In the genomic region with DNA sequence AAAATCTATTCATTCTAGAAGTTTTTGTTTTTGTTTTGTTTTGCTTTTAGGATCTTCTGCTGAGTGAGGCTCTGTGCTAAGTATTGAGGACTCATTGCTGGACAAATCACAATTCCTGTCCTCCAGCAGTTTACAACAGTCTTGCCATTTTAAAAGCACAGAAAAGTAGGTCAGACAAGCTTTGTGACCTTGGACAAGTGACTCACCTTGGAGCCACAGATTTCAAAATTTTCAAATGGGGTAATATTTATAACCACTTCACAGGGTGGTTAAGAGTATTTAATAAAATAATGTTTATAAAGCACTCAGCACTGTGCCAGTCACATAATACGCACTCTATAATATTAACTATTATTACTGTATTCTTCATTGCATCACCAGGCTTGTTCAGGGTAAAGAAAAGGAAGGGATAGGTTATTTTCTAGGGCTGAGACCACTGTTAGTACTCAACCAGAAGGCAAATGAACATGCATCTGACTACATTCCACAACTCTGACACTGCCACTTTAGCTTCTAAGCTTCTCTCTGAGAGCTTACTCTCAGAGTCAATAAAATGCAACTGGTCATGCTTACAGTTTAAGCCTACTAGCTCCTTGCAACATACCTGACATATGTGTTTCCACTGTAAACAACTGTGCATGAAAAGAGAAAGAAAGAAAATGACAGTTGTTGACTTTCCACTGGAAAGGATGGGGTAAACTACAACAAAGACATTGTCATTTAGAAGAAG, we compare ENCODE assay signal across 18 cellular contexts.
DNase-seq lines count a peak whose midpoint lies in the region; ATAC-seq and TF ChIP-seq lines count a peak whose summit lies in the region.
"Had no signal": no experiment of that assay in that cellular context is flagged by ENCODE, and none has a peak within 500 bp of the region (broad histone marks: within the 10 kb centered on the region; RNA-seq: fewer than 3 reads in every experiment).

No MANE protein-coding gene starts in this region.

- peak overlapping the region; percentile 8 for H3K9ac ChIP-seq in mesenchymal stem cell (ENCODE audit: low read length)

- H2BK15ac ChIP-seq in mesenchymal stem cell (ENCODE audit: low read depth, poor library complexity, severe bottlenecking), result no peak overlapping the region

- H2AK5ac ChIP-seq in mesenchymal stem cell (ENCODE audit: low read length, severe bottlenecking), result no peak overlapping the region

- H4K91ac ChIP-seq in mesenchymal stem cell (ENCODE audit: low read length), result no peak overlapping the region

- H3K27me3 ChIP-seq in right atrium auricular region (no peaks in the 10 kb centered on the region), brain microvascular endothelial cell (replicated peaks) (no peaks in the 10 kb centered on the region), mesenchymal stem cell (ENCODE audit: control insufficient read depth in 1 of 2, insufficient read depth in 1 of 2, low read length in 2 of 2) (no peaks in the 10 kb centered on the region), MG63 (no peaks in the 10 kb centered on the region)
- H3K27me3 ChIP-seq: cardiac muscle cell, ovary, SJSA1 had no signal

- no peak for ATAC-seq in Right ventricle myocardium superior (ENCODE audit: poor library complexity)
- no peak for ATAC-seq in HG03439 (IDR thresholded peaks at IDR 0.05; ENCODE audit: unreplicated experiment)
- ATAC-seq in GM18907 (IDR thresholded peaks at IDR 0.05; ENCODE audit: unreplicated experiment), result no peak
- ATAC-seq: activated naive CD4-positive, alpha-beta T cell treated with anti-CD3 and anti-CD28 coated beads, Interleukin-2, amount 50 U/mL, for 72 hours; stimulated activated naive CD8-positive, alpha-beta T cell treated with anti-CD3 and anti-CD28 coated beads, Interleukin-15, Interleukin-2, amounts not matched to agents 100 U/mL and 50 U/mL, for 24 hours had no signal

- in situ Hi-C loops in brain microvascular endothelial cell (cut with HindIII; ENCODE audit: low pct_ligation_motif_present, low sequenced_read_pairs), result no loop called here

- TF ChIP-seq CTCF in right atrium auricular region (IDR thresholded peaks at IDR 0.05), result no peak
- TF ChIP-seq CTCF in brain microvascular endothelial cell (IDR thresholded peaks at IDR 0.05; ENCODE audit: low read depth, low read length, missing control alignments), result no peak

- intact Hi-C loops in Right ventricle myocardium superior (cut with DNase I), result no loop called here

- no peak overlapping the region for H4K8ac ChIP-seq in mesenchymal stem cell (ENCODE audit: low read length)

- no peak overlapping the region for H2BK120ac ChIP-seq in mesenchymal stem cell (ENCODE audit: low read depth, low read length)

- H3K4me3 ChIP-seq in right atrium auricular region (no peak overlapping the region), brain microvascular endothelial cell (ENCODE audit: low read depth, low read length) (no peak overlapping the region), mesenchymal stem cell (ENCODE audit: insufficient read depth in 1 of 2, low read depth in 1 of 2, low read length in 2 of 2) (no peak overlapping the region), MG63 (no peak overlapping the region)
- H3K4me3 ChIP-seq: cardiac muscle cell, ovary, SJSA1 had no signal

- no peak for DNase-seq in right atrium auricular region (ENCODE audit: low spot score)
- no peak for DNase-seq in Right ventricle myocardium superior
- DNase-seq in brain microvascular endothelial cell, result peak; percentile 36
- DNase-seq in mesenchymal stem cell, result peak; percentile 92
- DNase-seq in MG63, result no peak
- DNase-seq in COR-L47 (lab: John Stamatoyannopoulos, UW), result no peak
- DNase-seq: activated CD4-positive, alpha-beta T cell treated with anti-CD3 and anti-CD28 coated beads, Interleukin-2, amount 50 U/mL, for 1 hour; activated T-cell treated with anti-CD3 and anti-CD28 coated beads, Interleukin-2, amount 50 U/mL, for 1 hour; NCI-H2029; NCI-H510A treated with DMSO at 0.1 percent for 48 hours; ovary; stimulated activated naive CD8-positive, alpha-beta T cell treated with anti-CD3 and anti-CD28 coated beads, Interleukin-15, Interleukin-2, amounts not matched to agents 100 U/mL and 50 U/mL, for 24 hours; T1000 had no signal

- H3K18ac ChIP-seq in mesenchymal stem cell (ENCODE audit: low read depth in 1 of 2, low read length in 2 of 2), result no peak overlapping the region

- no peak overlapping the region for H2BK5ac ChIP-seq in mesenchymal stem cell (ENCODE audit: low read depth, low read length, poor library complexity, severe bottlenecking)

- peak overlapping the region in 1 of 2 experiments; percentile 50 for H3K4ac ChIP-seq in mesenchymal stem cell (ENCODE audit: low read depth in 1 of 2, low read length in 2 of 2)

- no CpG with 5 or more reads among the region's 1 CpG for WGBS in mesenchymal stem cell

- no peak overlapping the region for H3K14ac ChIP-seq in mesenchymal stem cell (ENCODE audit: low read length in 2 of 2)

- H3K36me3 ChIP-seq in right atrium auricular region (no peaks in the 10 kb centered on the region), brain microvascular endothelial cell (replicated peaks) (no peaks in the 10 kb centered on the region), mesenchymal stem cell (ENCODE audit: control insufficient read depth in 1 of 2, insufficient read depth in 2 of 2, low read depth in 1 of 2, low read length in 2 of 2) (no peaks in the 10 kb centered on the region), MG63 (no peaks in the 10 kb centered on the region)
- H3K36me3 ChIP-seq: cardiac muscle cell, ovary, SJSA1 had no signal

- H3K4me2 ChIP-seq in mesenchymal stem cell (ENCODE audit: low read length, poor library complexity, severe bottlenecking), result no peak overlapping the region

- H3K4me1 ChIP-seq in right atrium auricular region (no peaks in the 10 kb centered on the region), mesenchymal stem cell (ENCODE audit: control insufficient read depth, insufficient read depth, low read depth, low read length) (no peaks in the 10 kb centered on the region)
- H3K4me1 ChIP-seq: SJSA1 had no signal

- no peak overlapping the region for H2AFZ ChIP-seq in mesenchymal stem cell (ENCODE audit: low read depth, low read length)

- no peak overlapping the region for H2BK12ac ChIP-seq in mesenchymal stem cell (ENCODE audit: low read length in 2 of 2)

- H3K23ac ChIP-seq in mesenchymal stem cell (ENCODE audit: low read length in 2 of 2), result no peak overlapping the region

- no peaks in the 10 kb centered on the region for H3K9me3 ChIP-seq in right atrium auricular region
- peaks cover 3% of the 10 kb centered on the region for H3K9me3 ChIP-seq in mesenchymal stem cell (ENCODE audit: control insufficient read depth, low read length)
- H3K9me3 ChIP-seq in MG63, result no peaks in the 10 kb centered on the region
- H3K9me3 ChIP-seq: ovary, SJSA1 had no signal

- peak overlapping the region; percentile 44 to 49 for H3K27ac ChIP-seq in right atrium auricular region
- H3K27ac ChIP-seq in brain microvascular endothelial cell, result peak overlapping the region; percentile 22
- H3K27ac ChIP-seq in mesenchymal stem cell (ENCODE audit: low read length, poor library complexity, severe bottlenecking), result no peak overlapping the region
- H3K27ac ChIP-seq: cardiac muscle cell, ovary, SJSA1 had no signal

- H3K79me1 ChIP-seq in mesenchymal stem cell (replicated peaks; ENCODE audit: low read length, poor library complexity, severe bottlenecking), result no peaks in the 10 kb centered on the region

Comparison
In these comparisons a context has a peak if more than half of its experiments do, and no peak if none do; other contexts are left out.
1. DNase-seq: peak in brain microvascular endothelial cell (single experiment) and mesenchymal stem cell (single experiment); none in right atrium auricular region (single experiment), Right ventricle myocardium superior (single experiment), MG63 (single experiment) and COR-L47 (single experiment).